In genomic region chr19:1354496-1355257, GRCh38 we compare ENCODE assay signal across 8 cellular contexts. TPM values are rescaled to one million over a fixed set of nuclear protein-coding genes. Genes with fewer than 3 reads are reported as not detected.
DNase-seq lines count a peak whose midpoint lies in the region; ATAC-seq and TF ChIP-seq lines count a peak whose summit lies in the region.

No MANE protein-coding gene starts in this region.

- H3K9me3 ChIP-seq in esophagus muscularis mucosa, result no peaks in the 10 kb centered on the region

- H3K27ac ChIP-seq in esophagus muscularis mucosa (replicated peaks in 1 of 4), result peak overlapping the region; percentile 93 to 97 (median 96)

- H3K4me1 ChIP-seq in esophagus muscularis mucosa, result peaks cover 9 to 30% (median 28%) of the 10 kb centered on the region in 4 donors

- H3K9me3 Mint-ChIP-seq in IgD-negative memory B cell, result no peaks in the 10 kb centered on the region
- no peaks in the 10 kb centered on the region for H3K9me3 Mint-ChIP-seq in activated T-cell treated with anti-CD3 and anti-CD28 coated beads, Interleukin-2, amount 50 U/mL, for 4 hours

- no peaks in the 10 kb centered on the region for H3K27me3 ChIP-seq in esophagus muscularis mucosa

- ATAC-seq in GM21528 (IDR thresholded peaks at IDR 0.05; ENCODE audit: low FRiP score, unreplicated experiment), result peak; percentile 76
- ATAC-seq in activated T-cell treated with anti-CD3 and anti-CD28 coated beads, Interleukin-2, amount 50 U/mL, for 4 hours, result peak; percentile 99

- intact Hi-C loops in esophagus muscularis mucosa (cut with DNase I), result loop anchor here (1.0 to 5.0 kb wide), 2 partner anchors 29 to 72 kb away; partner anchors contain the start of gene NDUFS7

- H3K4me1 Mint-ChIP-seq in IgD-negative memory B cell, result peaks cover 5 to 11% (median 10%) of the 10 kb centered on the region in 3 donors
- H3K4me1 Mint-ChIP-seq in activated T-cell treated with anti-CD3 and anti-CD28 coated beads, Interleukin-2, amount 50 U/mL, for 4 hours (ENCODE audit: low read depth), result peaks cover 9% of the 10 kb centered on the region

- no peak for TF ChIP-seq EP300 in esophagus muscularis mucosa (IDR thresholded peaks at IDR 0.05)

- peak; percentile 40 for TF ChIP-seq POLR2A in esophagus muscularis mucosa (IDR thresholded peaks at IDR 0.05; ENCODE audit: low read depth)

- DNase-seq in DMS 273 treated with DMSO at 0.1 percent for 48 hours (lab: John Stamatoyannopoulos, UW), result peak; percentile 45
- DNase-seq in OCI-M2 (lab: John Stamatoyannopoulos, UW; ENCODE audit: unreplicated experiment), result peak; percentile 16
- DNase-seq in activated T-cell treated with anti-CD3 and anti-CD28 coated beads, Interleukin-2, amount 50 U/mL, for 4 hours, result peak; percentile 79
- peak; percentile 96 for DNase-seq in esophagus muscularis mucosa (ENCODE audit: extremely low spot score)
- DNase-seq in myocyte (ENCODE audit: low read depth), result peak; percentile 89
- peak; percentile 59 to 81 for DNase-seq in stimulated activated CD8-positive, alpha-beta memory T cell treated with anti-CD3 and anti-CD28 coated beads, Interleukin-7, amount 100 ng/mL, for 4 hours (ENCODE audit: low read depth in 2 of 2)

- H3K36me3 ChIP-seq in esophagus muscularis mucosa, result peaks cover 9 to 26% (median 22%) of the 10 kb centered on the region in 4 donors

- peaks cover 2% of the 10 kb centered on the region for H3K36me3 Mint-ChIP-seq in IgD-negative memory B cell
- peaks cover 11% of the 10 kb centered on the region for H3K36me3 Mint-ChIP-seq in activated T-cell treated with anti-CD3 and anti-CD28 coated beads, Interleukin-2, amount 50 U/mL, for 4 hours (ENCODE audit: insufficient read depth)

- H3K4me3 ChIP-seq in esophagus muscularis mucosa, result peak overlapping the region; percentile 78 to 94 (median 92)

- 8% methylated on average over 7 of the region's 101 CpGs for WGBS in esophagus muscularis mucosa

- H3K27ac Mint-ChIP-seq in IgD-negative memory B cell, result peak overlapping the region; percentile 71 to 95 (median 95)

- TF ChIP-seq CTCF in esophagus muscularis mucosa (IDR thresholded peaks at IDR 0.05), result peak in 1 of 3 experiments; percentile 9

- H3K27me3 Mint-ChIP-seq in IgD-negative memory B cell, result no peaks in the 10 kb centered on the region
- H3K27me3 Mint-ChIP-seq in activated T-cell treated with anti-CD3 and anti-CD28 coated beads, Interleukin-2, amount 50 U/mL, for 4 hours (ENCODE audit: low read depth), result no peaks in the 10 kb centered on the region

- peak overlapping the region; percentile 94 to 97 (median 94) for H3K4me3 Mint-ChIP-seq in IgD-negative memory B cell
- peak overlapping the region; percentile 90 for H3K4me3 Mint-ChIP-seq in activated T-cell treated with anti-CD3 and anti-CD28 coated beads, Interleukin-2, amount 50 U/mL, for 4 hours

RNA-seq across cellular contexts. Expression of gene NDUFS7, which starts 29.0 kb away (rescaled TPM):
- polyA plus RNA-seq in IgD-negative memory B cell, result 233 TPM
- total RNA-seq in activated T-cell treated with anti-CD3 and anti-CD28 coated beads, Interleukin-2, amount 50 U/mL, for 4 hours, result 100 to 1,000 TPM; 124 to 142 (median 137) TPM
- total RNA-seq in esophagus muscularis mucosa, result 100 to 1,000 TPM in 1 of 4 donors, 10 to 100 TPM in 3; 85.6 to 110 (median 89.4) TPM
- 104 and 124 TPM in 2 replicates for total RNA-seq in myocyte
- polyA plus RNA-seq in myocyte (2012), result 81.6 TPM

RNA-seq across cellular contexts. Expression of gene GAMT, which starts 46.7 kb away (rescaled TPM):
- polyA plus RNA-seq in IgD-negative memory B cell, result 14.3 TPM
- 10 to 100 TPM; 16.0 to 25.9 (median 23.1) TPM for total RNA-seq in activated T-cell treated with anti-CD3 and anti-CD28 coated beads, Interleukin-2, amount 50 U/mL, for 4 hours
- total RNA-seq in esophagus muscularis mucosa (10 to 100 TPM in 3 of 4 donors, 1 to 10 TPM in 1; 5.8 to 13.4 (median 11.9) TPM), myocyte (147 and 191 TPM in 2 replicates)
- polyA plus RNA-seq in myocyte (2012), result 93.8 TPM

RNA-seq across cellular contexts. Expression of gene DAZAP1, which starts 52.7 kb away (rescaled TPM):
- polyA plus RNA-seq in IgD-negative memory B cell, result 7.2 TPM
- 100 to 1,000 TPM; 296 to 322 (median 303) TPM for total RNA-seq in activated T-cell treated with anti-CD3 and anti-CD28 coated beads, Interleukin-2, amount 50 U/mL, for 4 hours
- total RNA-seq in esophagus muscularis mucosa (10 to 100 TPM; 44.9 to 79.4 (median 52.9) TPM), myocyte (48.2 and 61.5 TPM in 2 replicates)
- polyA plus RNA-seq in myocyte (2012), result 61.3 TPM

Comparison
In these comparisons a context has a peak if more than half of its experiments do, and no peak if none do; other contexts are left out.
1. Peak in every context shown above with its lines: DNase-seq, ATAC-seq, H3K4me3 ChIP-seq and H3K27ac ChIP-seq.
2. DNase-seq: peak in every context shown above with its lines; median percentile 96 in esophagus muscularis mucosa; 89 in myocyte; 79 in activated T-cell treated with anti-CD3 and anti-CD28 coated beads, Interleukin-2, amount 50 U/mL, for 4 hours; 70 in stimulated activated CD8-positive, alpha-beta memory T cell treated with anti-CD3 and anti-CD28 coated beads, Interleukin-7, amount 100 ng/mL, for 4 hours; 45 in DMS 273 treated with DMSO at 0.1 percent for 48 hours; 16 in OCI-M2.